ENCODE assay signal across 8 cellular contexts in the genomic region with DNA sequence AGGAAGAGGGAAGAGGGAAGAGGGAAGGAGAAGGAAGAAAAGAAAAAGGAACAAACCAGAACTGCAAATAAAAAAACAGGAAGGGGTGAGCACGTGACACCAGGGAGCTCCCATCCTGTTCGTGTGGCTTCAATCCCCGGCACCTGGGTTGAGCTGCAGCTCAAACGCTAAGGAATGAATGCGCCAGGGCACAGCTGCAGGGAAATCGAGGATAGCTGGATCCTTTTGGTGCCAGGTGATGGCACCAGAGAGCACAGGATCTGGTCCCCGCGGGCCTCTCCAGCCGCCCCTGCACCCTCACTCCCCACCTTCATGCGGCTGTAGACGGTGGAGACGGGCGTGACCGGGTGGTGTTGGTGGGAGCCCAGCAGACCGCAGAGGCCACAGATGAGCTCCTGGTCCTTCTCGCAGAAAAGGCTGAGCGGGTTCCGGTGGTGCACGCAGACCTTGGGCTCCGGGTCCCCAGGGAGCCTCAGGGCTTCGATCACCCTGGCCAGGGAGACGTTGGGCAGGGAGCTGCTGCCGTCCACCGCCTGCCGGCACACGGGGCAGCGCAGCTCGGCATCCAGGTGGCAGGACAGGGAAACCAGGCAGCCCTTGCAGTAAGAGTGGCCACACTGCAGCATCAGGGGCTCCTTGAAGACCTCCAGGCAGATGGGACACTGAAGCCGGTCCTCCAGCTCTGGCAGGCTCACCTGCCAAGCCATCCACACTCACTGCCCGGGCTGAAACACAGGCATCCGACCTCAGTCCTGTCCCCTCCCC. TPM values are rescaled to one million over a fixed set of nuclear protein-coding genes. Genes with fewer than 3 reads are reported as not detected.
DNase-seq lines count a peak whose midpoint lies in the region; ATAC-seq and TF ChIP-seq lines count a peak whose summit lies in the region.
"Not testable (repeated sequence)": the region's sequence is repeated elsewhere in the genome, so short reads cannot be mapped to it uniquely, and the experiment has no call there.

No MANE protein-coding gene starts in this region.

- CTCF ChIA-PET in HEK293 (lab: Yijun Ruan, JAX): interaction anchor here (0.5 to 1.8 kb wide), 13 partner anchors 9 to 269 kb away, joined by 3 to 19 read pairs (median 4); no protein-coding TSS in a partner anchor
- CTCF ChIA-PET in T-cell (lab: Charles Lee): interaction anchor here in 1 of 2 donors (1.4 kb wide), 1 partner anchor 127 kb away, joined by 11 read pairs; no protein-coding TSS in a partner anchor
- CTCF ChIA-PET in activated naive CD4-positive, alpha-beta T cell treated with anti-CD3 and anti-CD28 coated beads, Interleukin-2, amount 10 ng/mL, durations not matched to agents 7 days and 5 days (lab: Charles Lee): interaction anchor here (0.6 to 1.5 kb wide), 7 partner anchors 9 to 411 kb away, joined by 3 to 12 read pairs (median 4); no protein-coding TSS in a partner anchor
- CTCF ChIA-PET in naive thymus-derived CD4-positive, alpha-beta T cell (lab: Charles Lee): interaction anchor here (0.8 to 3.0 kb wide), 6 partner anchors 9 to 149 kb away, joined by 3 to 24 read pairs (median 4); no protein-coding TSS in a partner anchor

- not testable (repeated sequence) for H3K36me3 ChIP-seq in HEK293 (ENCODE audit: control insufficient read depth in 2 of 2, insufficient read depth in 1 of 2, low read length in 2 of 2); naive thymus-derived CD4-positive, alpha-beta T cell (ENCODE audit: control insufficient read depth in 2 of 3, insufficient read depth in 3 of 3, low read length in 3 of 3)

- H3K36me3 Mint-ChIP-seq in T-cell; activated naive CD4-positive, alpha-beta T cell treated with anti-CD3 and anti-CD28 coated beads, Interleukin-2, amount 10 ng/mL, durations not matched to agents 7 days and 5 days; naive thymus-derived CD4-positive, alpha-beta T cell: not testable (repeated sequence)

- peaks cover 11 to 14% (median 11%) of the 10 kb centered on the region in 3 donors for H3K4me1 Mint-ChIP-seq in T-cell
- H3K4me1 Mint-ChIP-seq in activated naive CD4-positive, alpha-beta T cell treated with anti-CD3 and anti-CD28 coated beads, Interleukin-2, amount 10 ng/mL, durations not matched to agents 7 days and 5 days: peaks cover 18% of the 10 kb centered on the region
- H3K4me1 Mint-ChIP-seq in naive thymus-derived CD4-positive, alpha-beta T cell: peaks cover 0 to 20% (median 14%) of the 10 kb centered on the region in 7 donors

- peak overlapping the region; percentile 68 to 73 for H3K27ac Mint-ChIP-seq in T-cell
- not testable (repeated sequence) for H3K27ac Mint-ChIP-seq in activated naive CD4-positive, alpha-beta T cell treated with anti-CD3 and anti-CD28 coated beads, Interleukin-2, amount 10 ng/mL, durations not matched to agents 7 days and 5 days
- H3K27ac Mint-ChIP-seq in naive thymus-derived CD4-positive, alpha-beta T cell: peak overlapping the region in 5 of 9 donors; percentile 25 to 62 (median 52)

- peak overlapping the region; percentile 58 to 77 (median 65) for H3K4me3 Mint-ChIP-seq in T-cell
- H3K4me3 Mint-ChIP-seq in activated naive CD4-positive, alpha-beta T cell treated with anti-CD3 and anti-CD28 coated beads, Interleukin-2, amount 10 ng/mL, durations not matched to agents 7 days and 5 days: peak overlapping the region; percentile 34
- H3K4me3 Mint-ChIP-seq in naive thymus-derived CD4-positive, alpha-beta T cell: peak overlapping the region; percentile 59 to 80 (median 76)

- not testable (repeated sequence) for H3K27ac ChIP-seq in HEK293 (ENCODE audit: extremely low read depth, low read depth, low read length); naive thymus-derived CD4-positive, alpha-beta T cell (ENCODE audit: low read depth, low read length)

- H3K9me3 Mint-ChIP-seq in T-cell; activated naive CD4-positive, alpha-beta T cell treated with anti-CD3 and anti-CD28 coated beads, Interleukin-2, amount 10 ng/mL, durations not matched to agents 7 days and 5 days; naive thymus-derived CD4-positive, alpha-beta T cell: not testable (repeated sequence)

- not testable (repeated sequence) for H3K9me3 ChIP-seq in HEK293 (ENCODE audit: control insufficient read depth, insufficient read depth, low read depth, low read length); naive thymus-derived CD4-positive, alpha-beta T cell (ENCODE audit: control insufficient read depth in 2 of 3, low read length in 3 of 3)

- TF ChIP-seq CTCF in HEK293 (tag by site-specific recombination; IDR thresholded peaks at IDR 0.05) (peak; percentile 45; the same call in 1 of the 2 replicates), foreskin fibroblast (IDR thresholded peaks at IDR 0.05; ENCODE audit: low read depth, low read length) (peak; percentile 61)

- H3K4me3 ChIP-seq in HEK293 (ENCODE audit: low read depth, low read length): not testable (repeated sequence)
- H3K4me3 ChIP-seq in foreskin fibroblast (ENCODE audit: low read depth in 1 of 2, low read length in 2 of 2): peak overlapping the region in 1 of 2 donors; percentile 35
- peak overlapping the region; percentile 59 for H3K4me3 ChIP-seq in naive thymus-derived CD4-positive, alpha-beta T cell (ENCODE audit: low read length)

- ATAC-seq in T-cell (replicated peaks in 1 of 4): peak; percentile 82 to 91 (median 88)
- ATAC-seq in naive thymus-derived CD4-positive, alpha-beta T cell: peak; percentile 90

- not testable (repeated sequence) for H3K27me3 ChIP-seq in naive thymus-derived CD4-positive, alpha-beta T cell (ENCODE audit: control insufficient read depth in 2 of 2, insufficient read depth in 2 of 2, low read length in 2 of 2)

- H3K27me3 Mint-ChIP-seq in T-cell; activated naive CD4-positive, alpha-beta T cell treated with anti-CD3 and anti-CD28 coated beads, Interleukin-2, amount 10 ng/mL, durations not matched to agents 7 days and 5 days; naive thymus-derived CD4-positive, alpha-beta T cell: not testable (repeated sequence)

- POLR2A ChIA-PET in HEK293 (lab: Yijun Ruan, JAX); T-cell (lab: Charles Lee): not testable (repeated sequence)
- POLR2A ChIA-PET in naive thymus-derived CD4-positive, alpha-beta T cell (lab: Charles Lee): interaction anchor here (0.6 to 0.9 kb wide), 3 partner anchors 15 to 86 kb away, joined by 3 to 4 read pairs (median 3); a partner anchor contains a TSS

- not testable (repeated sequence) for H3K4me1 ChIP-seq in HEK293 (ENCODE audit: control insufficient read depth, insufficient read depth, low read length); naive thymus-derived CD4-positive, alpha-beta T cell (ENCODE audit: control insufficient read depth in 2 of 2, insufficient read depth in 2 of 2, low read length in 2 of 2)

- DNase-seq in COLO829 (ENCODE audit: low spot score) (peak; percentile 79), NCI-H187 (lab: John Stamatoyannopoulos, UW) (peak; percentile 7 to 44), T-cell (peak in 32 of 34 experiments; percentile 7 to 55 (median 36)), foreskin fibroblast (peak; percentile 30 to 73)
- peak; percentile 69 for DNase-seq in activated naive CD4-positive, alpha-beta T cell treated with anti-CD3 and anti-CD28 coated beads, Interleukin-2, amount 10 ng/mL, durations not matched to agents 7 days and 5 days
- peak; percentile 25 to 60 (median 36) for DNase-seq in naive thymus-derived CD4-positive, alpha-beta T cell
- DNase-seq in stimulated activated CD8-positive, alpha-beta memory T cell treated with anti-CD3 and anti-CD28 coated beads, Interleukin-7, amount 100 ng/mL, for 48 hours (ENCODE audit: extremely low read depth in 1 of 2, low read depth in 1 of 2): peak; percentile 13 to 28

- intact Hi-C loops in naive thymus-derived CD4-positive, alpha-beta T cell (cut with micrococcal nuclease): loop anchor here (1.0 to 5.0 kb wide), 4 partner anchors 108 to 401 kb away; a partner anchor contains a TSS

TF ChIP-seq in HEK293, 187 proteins besides CTCF, POLR2A, EP300 and RAD21 (continues in another document):
- TF ChIP-seq, protein P1, sequence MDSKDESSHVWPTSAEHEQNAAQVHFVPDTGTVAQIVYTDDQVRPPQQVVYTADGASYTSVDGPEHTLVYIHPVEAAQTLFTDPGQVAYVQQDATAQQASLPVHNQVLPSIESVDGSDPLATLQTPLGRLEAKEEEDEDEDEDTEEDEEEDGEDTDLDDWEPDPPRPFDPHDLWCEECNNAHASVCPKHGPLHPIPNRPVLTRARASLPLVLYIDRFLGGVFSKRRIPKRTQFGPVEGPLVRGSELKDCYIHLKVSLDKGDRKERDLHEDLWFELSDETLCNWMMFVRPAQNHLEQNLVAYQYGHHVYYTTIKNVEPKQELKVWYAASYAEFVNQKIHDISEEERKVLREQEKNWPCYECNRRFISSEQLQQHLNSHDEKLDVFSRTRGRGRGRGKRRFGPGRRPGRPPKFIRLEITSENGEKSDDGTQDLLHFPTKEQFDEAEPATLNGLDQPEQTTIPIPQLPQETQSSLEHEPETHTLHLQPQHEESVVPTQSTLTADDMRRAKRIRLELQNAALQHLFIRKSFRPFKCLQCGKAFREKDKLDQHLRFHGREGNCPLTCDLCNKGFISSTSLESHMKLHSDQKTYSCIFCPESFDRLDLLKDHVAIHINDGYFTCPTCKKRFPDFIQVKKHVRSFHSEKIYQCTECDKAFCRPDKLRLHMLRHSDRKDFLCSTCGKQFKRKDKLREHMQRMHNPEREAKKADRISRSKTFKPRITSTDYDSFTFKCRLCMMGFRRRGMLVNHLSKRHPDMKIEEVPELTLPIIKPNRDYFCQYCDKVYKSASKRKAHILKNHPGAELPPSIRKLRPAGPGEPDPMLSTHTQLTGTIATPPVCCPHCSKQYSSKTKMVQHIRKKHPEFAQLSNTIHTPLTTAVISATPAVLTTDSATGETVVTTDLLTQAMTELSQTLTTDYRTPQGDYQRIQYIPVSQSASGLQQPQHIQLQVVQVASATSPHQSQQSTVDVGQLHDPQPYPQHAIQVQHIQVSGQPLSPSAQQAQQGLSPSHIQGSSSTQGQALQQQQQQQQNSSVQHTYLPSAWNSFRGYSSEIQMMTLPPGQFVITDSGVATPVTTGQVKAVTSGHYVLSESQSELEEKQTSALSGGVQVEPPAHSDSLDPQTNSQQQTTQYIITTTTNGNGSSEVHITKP (tag by site-specific recombination; IDR thresholded peaks at IDR 0.05): 0 out of 2 replicates have a peak, but pooled peaks have one; percentile 17
- 0 out of 2 replicates have a peak, but pooled peaks have one; percentile 34 for TF ChIP-seq KLF1 (tag by site-specific recombination; IDR thresholded peaks at IDR 0.05)

RNA-seq across cellular contexts. Expression of a gene that starts 3.6 kb away (rescaled TPM):
- total RNA-seq in T-cell: not detected
- not detected for total RNA-seq in naive thymus-derived CD4-positive, alpha-beta T cell
- not detected for polyA plus RNA-seq in naive thymus-derived CD4-positive, alpha-beta T cell

RNA-seq across cellular contexts. Expression of a gene that starts 3.7 kb away (rescaled TPM):
- not detected for total RNA-seq in T-cell
- under 1 TPM in 1 of 5 experiments, not detected in 4; 0.24 TPM for total RNA-seq in naive thymus-derived CD4-positive, alpha-beta T cell
- polyA plus RNA-seq in naive thymus-derived CD4-positive, alpha-beta T cell: not detected

RNA-seq across cellular contexts. Expression of a gene that starts 15.6 kb away (rescaled TPM):
- 10 to 100 TPM; 33.1 to 68.3 (median 63.8) TPM for total RNA-seq in T-cell
- total RNA-seq in naive thymus-derived CD4-positive, alpha-beta T cell: 10 to 100 TPM; 34.3 to 81.6 (median 46.0) TPM
- 10 to 100 TPM; 53.2 to 72.5 TPM for polyA plus RNA-seq in naive thymus-derived CD4-positive, alpha-beta T cell

Comparison
In these comparisons a context has a peak if more than half of its experiments do, and no peak if none do; other contexts are left out.
1. DNase-seq: peak in every context shown above with its lines; median percentile 79 in COLO829; 69 in activated naive CD4-positive, alpha-beta T cell treated with anti-CD3 and anti-CD28 coated beads, Interleukin-2, amount 10 ng/mL, durations not matched to agents 7 days and 5 days; 52 in foreskin fibroblast; 36 in T-cell; 36 in naive thymus-derived CD4-positive, alpha-beta T cell; 26 in NCI-H187; 20 in stimulated activated CD8-positive, alpha-beta memory T cell treated with anti-CD3 and anti-CD28 coated beads, Interleukin-7, amount 100 ng/mL, for 48 hours.